ENCODE assay signal across 8 cellular contexts in genomic region chr12:124771462-124772361, GRCh38.
A peak's percentile ranks its signal among the peaks of the same experiment; 100 is the strongest.
DNase-seq lines count a peak whose midpoint lies in the region; ATAC-seq and TF ChIP-seq lines count a peak whose summit lies in the region.

No MANE protein-coding gene starts in this region.

- peak; percentile 96 for TF ChIP-seq CTCF in lung (IDR thresholded peaks at IDR 0.05; ENCODE audit: control extremely low read depth, extremely low read depth)

- no peak overlapping the region for H3K4me3 ChIP-seq in lung

- peak; percentile 91 for DNase-seq in Ammon's horn (ENCODE audit: low spot score)
- peak; percentile 47 for DNase-seq in HCEC 1CT
- peak; percentile 22 for DNase-seq in NCI-H526 treated with DMSO at 0.1 percent for 48 hours (lab: John Stamatoyannopoulos, UW)
- peak; percentile 75 to 81 for DNase-seq in activated CD4-positive, alpha-beta T cell treated with anti-CD3 and anti-CD28 coated beads, Interleukin-2, amount 50 U/mL, for 4 hours
- peak; percentile 81 for DNase-seq in dermis blood vessel endothelial cell
- peak; percentile 80 for DNase-seq in lung (ENCODE audit: low spot score)
- peak; percentile 59 for DNase-seq in stimulated activated CD8-positive, alpha-beta memory T cell treated with anti-CD3 and anti-CD28 coated beads, Interleukin-12 subunit alpha, Interleukin-12 subunit beta, amount 100 ng/mL, for 4 hours (ENCODE audit: low read depth)

- H3K27ac ChIP-seq in lung (ENCODE audit: low read depth in 1 of 2, low read length in 1 of 2) = no peak overlapping the region

- no peaks in the 10 kb centered on the region for H3K36me3 ChIP-seq in lung (ENCODE audit: control insufficient read depth in 2 of 2, insufficient read depth in 2 of 2, low read length in 2 of 2)

- 23 to 34% methylated on average over 38 to 40 of the region's 40 CpGs for WGBS in lung, 2 donors

- H3K27me3 ChIP-seq in lung (ENCODE audit: control insufficient read depth, insufficient read depth) = no peaks in the 10 kb centered on the region

- ATAC-seq in lung (ENCODE audit: insufficient read depth, low FRiP score) (peak; percentile 45), HG03135 (IDR thresholded peaks at IDR 0.05; ENCODE audit: unreplicated experiment) (no peak)

- no peaks in the 10 kb centered on the region for H3K9me3 ChIP-seq in lung (ENCODE audit: control insufficient read depth in 2 of 2, insufficient read depth in 1 of 2, low read length in 1 of 2)

- no peaks in the 10 kb centered on the region for H3K4me1 ChIP-seq in lung (ENCODE audit: control insufficient read depth in 2 of 2, insufficient read depth in 2 of 2, low read length in 2 of 2)

Comparison
In these comparisons a context has a peak if more than half of its experiments do, and no peak if none do; other contexts are left out.
1. DNase-seq: peak in every context shown above with its lines; median percentile 91 in Ammon's horn; 81 in dermis blood vessel endothelial cell; 80 in lung; 78 in activated CD4-positive, alpha-beta T cell treated with anti-CD3 and anti-CD28 coated beads, Interleukin-2, amount 50 U/mL, for 4 hours; 59 in stimulated activated CD8-positive, alpha-beta memory T cell treated with anti-CD3 and anti-CD28 coated beads, Interleukin-12 subunit alpha, Interleukin-12 subunit beta, amount 100 ng/mL, for 4 hours; 47 in HCEC 1CT; 22 in NCI-H526 treated with DMSO at 0.1 percent for 48 hours.